ENCODE assay signal across 8 cellular contexts in genomic region chr16:4261557-4262172, GRCh38. TPM values are rescaled to one million over a fixed set of nuclear protein-coding genes. Genes with fewer than 3 reads are reported as not detected.
DNase-seq lines count a peak whose midpoint lies in the region; ATAC-seq and FAIRE-seq lines count a peak whose summit lies in the region.

No MANE protein-coding gene starts in this region.

- no peaks in the 10 kb centered on the region for H3K9me3 ChIP-seq in small intestine (ENCODE audit: control insufficient read depth, low read depth)

- 83 to 93% (median 87%) methylated on average over 30 to 35 of the region's 35 CpGs for WGBS in small intestine, 3 donors

- H3K27me3 ChIP-seq in small intestine (ENCODE audit: control insufficient read depth in 2 of 2, insufficient read depth in 2 of 2, low read length in 2 of 2), result no peaks in the 10 kb centered on the region

- DNase-seq in CD1c-positive myeloid dendritic cell (ENCODE audit: extremely low spot score) (peak; percentile 25), HTR-8/SVneo (ENCODE audit: insufficient read length, low spot score) (peak; percentile 36), activated T-cell treated with anti-CD3 and anti-CD28 coated beads for 4 hours (peak; percentile 17), germinal center (ENCODE audit: low spot score) (peak; percentile 30), mesenteric fat pad (ENCODE audit: low spot score) (no peak), small intestine (no peak)
- peak; percentile 52 to 68 for DNase-seq in stimulated activated CD4-positive, alpha-beta T cell treated with anti-CD3 and anti-CD28 coated beads, Interleukin-2, amount 100 ng/mL, for 24 hours

- peaks cover 2 to 6% of the 10 kb centered on the region in 2 donors for H3K36me3 ChIP-seq in small intestine (ENCODE audit: control insufficient read depth in 2 of 2, insufficient read depth in 2 of 2, low read length in 2 of 2)

- H3K27ac ChIP-seq in small intestine (ENCODE audit: low read depth in 1 of 2, low read length in 1 of 2), result no peak overlapping the region

- no peak for ATAC-seq in HG02610 (IDR thresholded peaks at IDR 0.05; ENCODE audit: unreplicated experiment)

- no peak overlapping the region for H3K4me3 ChIP-seq in small intestine (ENCODE audit: low read depth in 1 of 2, low read length in 2 of 2)

- H3K4me1 ChIP-seq in small intestine (ENCODE audit: control insufficient read depth in 2 of 2, insufficient read depth in 1 of 2, low read depth in 1 of 2, low read length in 1 of 2), result peaks cover 2 to 4% of the 10 kb centered on the region in 2 donors

- no peak for FAIRE-seq in HTR-8/SVneo (lab: Jason Lieb, UNC)
- FAIRE-seq in small intestine (lab: Jason Lieb, UNC), result no peak

RNA-seq across cellular contexts. Expression of gene TFAP4, which starts 11.2 kb away (rescaled TPM):
- total RNA-seq in mesenteric fat pad, result 8.2 TPM
- 10 to 100 TPM in 1 of 3 donors, 1 to 10 TPM in 2; 4.2 to 14.7 (median 5.4) TPM for polyA plus RNA-seq in small intestine

RNA-seq across cellular contexts. Expression of gene SRL, which starts 19.8 kb away (rescaled TPM):
- 0.45 TPM for total RNA-seq in mesenteric fat pad
- 1 to 10 TPM in 2 of 3 donors, under 1 TPM in 1; 0.45 to 3.2 (median 2.9) TPM for polyA plus RNA-seq in small intestine

RNA-seq across cellular contexts. Expression of gene GLIS2, which starts 54.2 kb away (rescaled TPM):
- 14.2 TPM for total RNA-seq in mesenteric fat pad
- polyA plus RNA-seq in small intestine, result 1 to 10 TPM in 2 of 3 donors, under 1 TPM in 1; 0.22 to 3.6 (median 1.1) TPM

Comparison
In these comparisons a context has a peak if more than half of its experiments do, and no peak if none do; other contexts are left out.
1. DNase-seq: peak in CD1c-positive myeloid dendritic cell (single experiment), HTR-8/SVneo (single experiment), activated T-cell treated with anti-CD3 and anti-CD28 coated beads for 4 hours (single experiment), germinal center (single experiment) and stimulated activated CD4-positive, alpha-beta T cell treated with anti-CD3 and anti-CD28 coated beads, Interleukin-2, amount 100 ng/mL, for 24 hours (2 of 2); none in mesenteric fat pad (single experiment) and small intestine (single experiment).